ENCODE assay signal across 16 cellular contexts in genomic region chr2:187462839-187463238, GRCh38. TPM values are rescaled to one million over a fixed set of nuclear protein-coding genes. Genes with fewer than 3 reads are reported as not detected.
A peak's percentile ranks its signal among the peaks of the same experiment; 100 is the strongest.
DNase-seq lines count a peak whose midpoint lies in the region; ATAC-seq, FAIRE-seq and TF ChIP-seq lines count a peak whose summit lies in the region.
"Had no signal": no experiment of that assay in that cellular context is flagged by ENCODE, and none has a peak within 500 bp of the region (broad histone marks: within the 10 kb centered on the region; RNA-seq: fewer than 3 reads in every experiment).

No MANE protein-coding gene starts in this region.

- in situ Hi-C loops in GM12878 (cut with MboI), result loop anchor here (25.0 kb wide), 1 partner anchor 976 kb away; the partner anchor contains the start of gene ZC3H15

- intact Hi-C loops in GM12878 (cut with micrococcal nuclease; ENCODE audit: unreplicated experiment), result no loop called here

- CTCF ChIA-PET in GM12878 (lab: Yijun Ruan, JAX), result no interaction called here

- no peaks in the 10 kb centered on the region for H3K9me3 ChIP-seq in GM12878 (replicated peaks; ENCODE audit: control insufficient read depth, insufficient read depth, low read length)
- no peaks in the 10 kb centered on the region for H3K9me3 ChIP-seq in keratinocyte (ENCODE audit: control insufficient read depth, low read depth, low read length)
- no peaks in the 10 kb centered on the region for H3K9me3 ChIP-seq in neural progenitor cell (ENCODE audit: low read depth)
- H3K9me3 ChIP-seq: BLaER1, Caco-2 had no signal

- no peaks in the 10 kb centered on the region for H4K20me1 ChIP-seq in GM12878 (ENCODE audit: control insufficient read depth, insufficient read depth)
- H4K20me1 ChIP-seq in keratinocyte (ENCODE audit: control insufficient read depth, extremely low read depth, insufficient read depth, low read length), result no peaks in the 10 kb centered on the region
- H4K20me1 ChIP-seq in neural progenitor cell (ENCODE audit: low read depth), result no peaks in the 10 kb centered on the region
- H4K20me1 ChIP-seq: BLaER1 had no signal

- H3K4me1 ChIP-seq in GM12878 (ENCODE audit: control insufficient read depth, insufficient read depth, low read length) (no peaks in the 10 kb centered on the region), keratinocyte (ENCODE audit: control insufficient read depth, extremely low read depth, insufficient read depth, low read length) (no peaks in the 10 kb centered on the region), neural progenitor cell (no peaks in the 10 kb centered on the region)

- H3K27me3 Mint-ChIP-seq in neural progenitor cell (ENCODE audit: insufficient read depth, low read depth), result no peaks in the 10 kb centered on the region
- H3K27me3 Mint-ChIP-seq: CD8-positive, alpha-beta memory T cell had no signal

- no peaks in the 10 kb centered on the region for H3K36me3 Mint-ChIP-seq in neural progenitor cell
- H3K36me3 Mint-ChIP-seq: CD8-positive, alpha-beta memory T cell had no signal

- H2AFZ ChIP-seq in GM12878 (ENCODE audit: control insufficient read depth, low read depth, low read length), result no peak overlapping the region
- H2AFZ ChIP-seq in keratinocyte (ENCODE audit: control insufficient read depth, low read length), result no peak overlapping the region
- H2AFZ ChIP-seq in neural progenitor cell (replicated peaks), result no peak overlapping the region

- no peak overlapping the region for H3K27ac ChIP-seq in GM12878 (ENCODE audit: control insufficient read depth, insufficient read depth)
- no peak overlapping the region for H3K27ac ChIP-seq in keratinocyte (ENCODE audit: control insufficient read depth, insufficient read depth, low read length)
- H3K27ac ChIP-seq in neural progenitor cell, result no peak overlapping the region
- H3K27ac ChIP-seq: BLaER1 had no signal

- no peak for DNase-seq in GM12878 (ENCODE audit: low read depth, low spot score)
- no peak for DNase-seq in keratinocyte (ENCODE audit: low read depth, low spot score)
- DNase-seq in neural progenitor cell (ENCODE audit: low spot score), result no peak
- DNase-seq in NCI-H345 (lab: John Stamatoyannopoulos, UW), result no peak
- DNase-seq: 8988T; AML-193; Caco-2; CD8-positive, alpha-beta memory T cell; DMS53; HCEC 1CT; HFFc6 had no signal

- H3K9ac ChIP-seq in GM12878 (ENCODE audit: control insufficient read depth, insufficient read depth, low read length) (no peak overlapping the region), keratinocyte (ENCODE audit: control insufficient read depth, extremely low read depth, insufficient read depth, low read length) (no peak overlapping the region), neural progenitor cell (no peak overlapping the region)
- H3K9ac ChIP-seq: BLaER1 had no signal

- no peak overlapping the region for H3K4me3 ChIP-seq in GM12878
- no peak overlapping the region for H3K4me3 ChIP-seq in keratinocyte (ENCODE audit: control insufficient read depth in 2 of 3, extremely low read depth in 1 of 3, insufficient read depth in 2 of 3, low read depth in 1 of 3, low read length in 3 of 3)
- no peak overlapping the region for H3K4me3 ChIP-seq in neural progenitor cell
- H3K4me3 ChIP-seq: BLaER1 had no signal

- POLR2A ChIA-PET in GM12878 (lab: Charles Lee), result no interaction called here

- no peak for TF ChIP-seq EP300 in GM12878 (IDR thresholded peaks at IDR 0.05; ENCODE audit: borderline replicate concordance in 1 of 2, control insufficient read depth in 1 of 2, low read depth in 2 of 2, low read length in 2 of 2)

- H3K27me3 ChIP-seq in GM12878 (replicated peaks in 1 of 2; ENCODE audit: control insufficient read depth in 2 of 2, insufficient read depth in 2 of 2, low read length in 1 of 2) (no peaks in the 10 kb centered on the region), keratinocyte (ENCODE audit: control insufficient read depth, extremely low read depth, insufficient read depth, low read length) (no peaks in the 10 kb centered on the region), neural progenitor cell (no peaks in the 10 kb centered on the region)
- H3K27me3 ChIP-seq: BLaER1 had no signal

- H3K9me1 ChIP-seq in keratinocyte (ENCODE audit: control insufficient read depth, extremely low read depth, insufficient read depth, low read length), result no peaks in the 10 kb centered on the region

- H3K36me3 ChIP-seq in GM12878 (ENCODE audit: control insufficient read depth in 2 of 2, insufficient read depth in 2 of 2, low read length in 1 of 2) (no peaks in the 10 kb centered on the region), keratinocyte (ENCODE audit: control insufficient read depth in 2 of 2, extremely low read depth in 1 of 2, insufficient read depth in 2 of 2, low read length in 2 of 2) (no peaks in the 10 kb centered on the region), neural progenitor cell (no peaks in the 10 kb centered on the region)
- H3K36me3 ChIP-seq: BLaER1 had no signal

- H3K4me2 ChIP-seq in GM12878 (ENCODE audit: control insufficient read depth, insufficient read depth) (no peak overlapping the region), keratinocyte (ENCODE audit: control insufficient read depth, extremely low read depth, insufficient read depth, low read depth, low read length) (no peak overlapping the region), neural progenitor cell (peak overlapping the region; percentile 29)
- H3K4me2 ChIP-seq: BLaER1 had no signal

- TF ChIP-seq POLR2A in GM12878 (IDR thresholded peaks at IDR 0.05; ENCODE audit: low read depth, low read length), result no peak

- H3K27ac Mint-ChIP-seq in neural progenitor cell, result no peak overlapping the region
- H3K27ac Mint-ChIP-seq: CD8-positive, alpha-beta memory T cell; HFFc6 had no signal

- ATAC-seq in GM19351 (IDR thresholded peaks at IDR 0.05; ENCODE audit: unreplicated experiment) (peak; percentile 38), GM12878 (peak; percentile 55), HG03095 (IDR thresholded peaks at IDR 0.05; ENCODE audit: unreplicated experiment) (no peak), HG03342 (IDR thresholded peaks at IDR 0.05; ENCODE audit: unreplicated experiment) (no peak)

- SMC1A ChIA-PET in GM12878 (lab: Charles Lee; ENCODE audit: uncharacterized antibody, unreplicated experiment), result no interaction called here

- no peak for TF ChIP-seq RAD21 in GM12878 (IDR thresholded peaks at IDR 0.05; ENCODE audit: insufficient read depth, low read depth, low read length)

- no peak overlapping the region for H3K4me3 Mint-ChIP-seq in neural progenitor cell
- H3K4me3 Mint-ChIP-seq: CD8-positive, alpha-beta memory T cell had no signal

- H3K9me3 Mint-ChIP-seq in neural progenitor cell, result no peaks in the 10 kb centered on the region
- H3K9me3 Mint-ChIP-seq: HFFc6 had no signal

- RAD21 ChIA-PET in GM12878 (lab: Charles Lee; ENCODE audit: unreplicated experiment), result no interaction called here

- no peaks in the 10 kb centered on the region for H3K4me1 Mint-ChIP-seq in neural progenitor cell
- H3K4me1 Mint-ChIP-seq: CD8-positive, alpha-beta memory T cell had no signal

- TF ChIP-seq CTCF in GM12878 (IDR thresholded peaks at IDR 0.05 in 2 of 3, conservative IDR thresholded peaks at IDR 0.05 in 1 of 3; ENCODE audit: control insufficient read depth in 2 of 3, extremely low read depth in 1 of 3, insufficient read depth in 1 of 3, low read depth in 3 of 3, low read length in 3 of 3), result no peak
- TF ChIP-seq CTCF in keratinocyte (optimal IDR thresholded peaks at IDR 0.05 in 1 of 3, IDR thresholded peaks at IDR 0.05 in 1 of 3, conservative IDR thresholded peaks at IDR 0.05 in 1 of 3; ENCODE audit: extremely low read depth in 1 of 3, insufficient read depth in 2 of 3, low read length in 3 of 3), result no peak
- TF ChIP-seq CTCF in neural progenitor cell (IDR thresholded peaks at IDR 0.05), result no peak

- no peaks in the 10 kb centered on the region for H3F3A ChIP-seq in neural progenitor cell (ENCODE audit: low read depth)

- 20% methylated on average over 4 of the region's 4 CpGs for WGBS in GM12878 (ENCODE audit: insufficient coverage, insufficient replicate concordance, low lambda C conversion rate, missing lambda C conversion rate)

- dilution Hi-C loops in keratinocyte (cut with MboI; ENCODE audit: extremely low pct_ligation_motif_present, low sequenced_read_pairs), result loop anchor here (25.0 kb wide), 1 partner anchor 601 kb away; no protein-coding TSS in a partner anchor

- H3K79me2 ChIP-seq in GM12878 (ENCODE audit: control insufficient read depth, insufficient read depth, low read length) (no peaks in the 10 kb centered on the region), keratinocyte (ENCODE audit: control insufficient read depth, insufficient read depth, low read length) (no peaks in the 10 kb centered on the region), neural progenitor cell (ENCODE audit: low read depth) (no peaks in the 10 kb centered on the region)

- no peak for FAIRE-seq in GM12878 (lab: Jason Lieb, UNC)
- FAIRE-seq in keratinocyte (lab: Jason Lieb, UNC), result peak; percentile 26
- FAIRE-seq: GM18507 had no signal

- BruUV-seq in GM12878 (replicated peaks; lab: Mats Ljungman, UMichigan), result no TSS peak

TF ChIP-seq in GM12878, 131 proteins besides CTCF, POLR2A, EP300 and RAD21 (continues in another document):
- peak; percentile 21; the same call in 1 of the 2 replicates for TF ChIP-seq JUNB (IDR thresholded peaks at IDR 0.05)

RNA-seq across cellular contexts. Expression of gene CALCRL, which starts 14.8 kb away (rescaled TPM):
- total RNA-seq in GM12878 (2013; cell fraction: nucleolus; rRNA removed), result 28.6 and 30.0 TPM in 2 replicates
- total RNA-seq in GM12878 (2014; rRNA removed) (8.5 and 11.1 TPM in 2 replicates), GM12878 (2014; rRNA removed; fragmentation: Illumina TruSeq; extraction: Trizol) (6.9 and 11.1 TPM in 2 replicates), GM12878 (2021) (4.5 and 5.6 TPM in 2 replicates), neural progenitor cell (ENCODE audit: low replicate concordance) (1.3 and 4.8 TPM in 2 replicates)
- polyA plus RNA-seq in GM12878 (2011; ENCODE audit: low read depth), result 1.0 TPM
- polyA plus RNA-seq in GM12878 (2011; rRNA removed) (4.5 and 8.0 TPM in 2 replicates), GM12878 (2014; fragmentation: Illumina TruSeq; extraction: Trizol) (5.5 and 7.2 TPM in 2 replicates), GM12878 (2014; fragmentation: Nextera tagmentation; extraction: Ambion mirVana) (1 to 10 TPM; 6.1 to 7.4 TPM), GM12878 (2014; rRNA removed) (3.3 and 3.8 TPM in 2 replicates), GM12878 (2016; fragmentation: Nextera tagmentation; extraction: Ambion mirVana) (1 to 10 TPM; 2.3 to 3.3 TPM), keratinocyte (2.3 to 3.2 TPM (median 2.5 TPM) in 3 replicates)
- polyA plus RNA-seq in GM12878 (2011; cell fraction: cytosol; rRNA removed), result 2.9 and 4.3 TPM in 2 replicates
- polyA plus RNA-seq in GM12878 (2011; cell fraction: nucleus; rRNA removed), result 2.7 and 2.8 TPM in 2 replicates
- polyA plus RNA-seq in GM12878 (2012), result 0.95 and 1.5 TPM in 2 replicates
- 9.1 TPM in 2 replicates for polyA minus RNA-seq in GM12878 (2011; rRNA and poly(A)+ RNA removed)
- 1.6 and 2.8 TPM in 2 replicates for polyA minus RNA-seq in GM12878 (2011; cell fraction: cytosol; rRNA and poly(A)+ RNA removed)
- 6.6 and 10.2 TPM in 2 replicates for polyA minus RNA-seq in GM12878 (2011; cell fraction: nucleus; rRNA and poly(A)+ RNA removed)
- 0.50 TPM for polyA plus RNA-seq in keratinocyte (2011; ENCODE audit: low read depth)
- 1.8 and 2.7 TPM in 2 replicates for polyA plus RNA-seq in keratinocyte (2011; cell fraction: cytosol; rRNA removed)
- 2.2 and 2.3 TPM in 2 replicates for polyA plus RNA-seq in keratinocyte (2011; cell fraction: nucleus; rRNA removed)
- polyA plus RNA-seq in keratinocyte (2012; ENCODE audit: low replicate concordance), result 0.41 and 1.3 TPM in 2 replicates
- polyA minus RNA-seq in keratinocyte, result 1.6 to 5.1 TPM (median 3.6 TPM) in 3 replicates
- polyA minus RNA-seq in keratinocyte (2011; cell fraction: cytosol; rRNA and poly(A)+ RNA removed), result 2.5 TPM
- 3.3 and 4.9 TPM in 2 replicates for polyA minus RNA-seq in keratinocyte (2011; cell fraction: nucleus; rRNA and poly(A)+ RNA removed)
- total RNA-seq: Caco-2; CD8-positive, alpha-beta memory T cell had no signal

Comparison
In these comparisons a context has a peak if more than half of its experiments do, and no peak if none do; other contexts are left out.
1. ATAC-seq: peak in GM19351 (single experiment) and GM12878 (single experiment); none in HG03095 (single experiment) and HG03342 (single experiment).